Comparison of ENCODE assay signal across 9 cellular contexts in the genomic region with DNA sequence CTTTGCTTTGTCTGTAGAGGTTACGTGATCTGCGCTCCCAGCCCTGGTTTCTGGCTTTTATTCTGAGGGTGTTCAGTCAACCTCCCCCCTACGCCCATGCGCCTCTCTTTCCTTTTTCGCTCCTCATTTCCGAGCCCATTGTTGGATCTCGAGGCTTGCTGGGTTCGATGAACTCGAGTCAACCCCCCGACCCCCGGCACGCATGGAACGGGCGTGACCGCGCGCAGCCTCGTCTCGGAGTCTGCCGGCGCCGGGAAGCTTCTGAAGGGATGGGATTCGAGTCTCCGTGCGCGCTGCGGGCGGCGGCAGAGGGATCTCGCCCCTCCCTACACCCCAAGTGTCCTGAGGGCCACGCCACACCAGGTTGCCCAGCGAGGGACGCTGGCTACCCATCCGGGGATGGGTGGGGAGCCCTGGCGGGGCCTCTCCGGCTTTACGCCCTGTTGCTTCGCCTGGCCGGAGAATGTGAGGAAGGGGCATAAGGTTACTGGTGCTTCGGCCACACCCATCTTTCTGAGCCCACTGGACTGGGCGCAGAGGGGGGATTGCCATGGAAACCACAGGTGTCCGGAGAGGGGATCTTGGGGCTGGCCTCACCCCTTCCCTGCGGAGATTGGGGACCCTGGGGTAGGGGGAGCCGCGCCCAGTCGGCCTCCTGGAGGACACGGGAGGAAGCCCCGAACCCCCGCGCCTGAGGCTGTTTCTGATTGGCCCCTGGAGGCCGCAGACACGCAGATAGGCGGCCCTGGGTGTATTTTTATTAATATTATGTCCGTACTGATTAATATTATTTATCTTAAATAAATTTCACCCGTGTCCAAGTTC. TPM values are rescaled to one million over a fixed set of nuclear protein-coding genes. Genes with fewer than 3 reads are reported as not detected.
DNase-seq lines count a peak whose midpoint lies in the region; ATAC-seq and TF ChIP-seq lines count a peak whose summit lies in the region.
"Had no signal": no experiment of that assay in that cellular context is flagged by ENCODE, and none has a peak within 500 bp of the region (broad histone marks: within the 10 kb centered on the region; RNA-seq: fewer than 3 reads in every experiment).

No MANE protein-coding gene starts in this region.

- no peak for DNase-seq in activated T-cell treated with anti-CD3 and anti-CD28 coated beads, Interleukin-2, amount 50 U/mL, for 24 hours
- DNase-seq in activated T-cell treated with anti-CD3 and anti-CD28 coated beads for 4 hours: no peak
- no peak for DNase-seq in activated T-cell treated with anti-CD3 and anti-CD28 coated beads, Interleukin-2, amount 50 U/mL, for 72 hours
- peak; percentile 42 for DNase-seq in left kidney (ENCODE audit: low read depth, low spot score)
- DNase-seq in suprapubic skin (ENCODE audit: low spot score in 2 of 2): no peak
- DNase-seq in NCI-H345 (lab: John Stamatoyannopoulos, UW): no peak
- no peak for DNase-seq in NCI-H1048 (lab: John Stamatoyannopoulos, UW)

- H3K4me3 Mint-ChIP-seq in activated T-cell treated with anti-CD3 and anti-CD28 coated beads, Interleukin-2, amount 50 U/mL, for 24 hours: peak overlapping the region; percentile 76
- peak overlapping the region; percentile 86 to 88 for H3K4me3 Mint-ChIP-seq in activated T-cell treated with anti-CD3 and anti-CD28 coated beads, Interleukin-2, amount 50 U/mL, for 72 hours

- H3K36me3 Mint-ChIP-seq in activated T-cell treated with anti-CD3 and anti-CD28 coated beads, Interleukin-2, amount 50 U/mL, for 24 hours (ENCODE audit: low read depth): no peaks in the 10 kb centered on the region
- H3K36me3 Mint-ChIP-seq in activated T-cell treated with anti-CD3 and anti-CD28 coated beads, Interleukin-2, amount 50 U/mL, for 72 hours (ENCODE audit: insufficient read depth in 2 of 2): no peaks in the 10 kb centered on the region

- no peak overlapping the region for H3K27ac Mint-ChIP-seq in activated T-cell treated with anti-CD3 and anti-CD28 coated beads, Interleukin-2, amount 50 U/mL, for 24 hours
- no peak overlapping the region for H3K27ac Mint-ChIP-seq in activated T-cell treated with anti-CD3 and anti-CD28 coated beads, Interleukin-2, amount 50 U/mL, for 72 hours

- no peak for ATAC-seq in activated T-cell treated with anti-CD3 and anti-CD28 coated beads, Interleukin-2, amount 50 U/mL, for 72 hours (replicated peaks in 1 of 2)
- ATAC-seq in GM21825 (IDR thresholded peaks at IDR 0.05; ENCODE audit: unreplicated experiment): no peak

- no peak overlapping the region for H3K27ac ChIP-seq in suprapubic skin

- no peak for TF ChIP-seq POLR2A in suprapubic skin (IDR thresholded peaks at IDR 0.05)

- no peak for TF ChIP-seq EP300 in suprapubic skin (IDR thresholded peaks at IDR 0.05)

- peaks cover 2% of the 10 kb centered on the region for H3K9me3 Mint-ChIP-seq in activated T-cell treated with anti-CD3 and anti-CD28 coated beads, Interleukin-2, amount 50 U/mL, for 24 hours
- no peaks in the 10 kb centered on the region for H3K9me3 Mint-ChIP-seq in activated T-cell treated with anti-CD3 and anti-CD28 coated beads, Interleukin-2, amount 50 U/mL, for 72 hours

- H3K4me3 ChIP-seq in suprapubic skin: peak overlapping the region; percentile 71

- peaks cover 67% of the 10 kb centered on the region for H3K27me3 Mint-ChIP-seq in activated T-cell treated with anti-CD3 and anti-CD28 coated beads, Interleukin-2, amount 50 U/mL, for 24 hours
- peaks cover 60% of the 10 kb centered on the region for H3K27me3 Mint-ChIP-seq in activated T-cell treated with anti-CD3 and anti-CD28 coated beads, Interleukin-2, amount 50 U/mL, for 72 hours (ENCODE audit: low read depth)

- peaks cover 27% of the 10 kb centered on the region for H3K4me1 Mint-ChIP-seq in activated T-cell treated with anti-CD3 and anti-CD28 coated beads, Interleukin-2, amount 50 U/mL, for 24 hours (ENCODE audit: low read depth)
- H3K4me1 Mint-ChIP-seq in activated T-cell treated with anti-CD3 and anti-CD28 coated beads, Interleukin-2, amount 50 U/mL, for 72 hours (ENCODE audit: low read depth): peaks cover 27% of the 10 kb centered on the region

- 4% methylated on average over 23 of the region's 55 CpGs for WGBS in suprapubic skin

- no peak for TF ChIP-seq CTCF in suprapubic skin (IDR thresholded peaks at IDR 0.05)

- peaks cover 52% of the 10 kb centered on the region for H3K27me3 ChIP-seq in suprapubic skin

- H3K36me3 ChIP-seq in suprapubic skin: no peaks in the 10 kb centered on the region

- no peaks in the 10 kb centered on the region for H3K9me3 ChIP-seq in suprapubic skin

- H3K4me1 ChIP-seq in suprapubic skin: peaks cover 38% of the 10 kb centered on the region

RNA-seq across cellular contexts. Expression of a gene that starts 1.8 kb away (rescaled TPM):
- total RNA-seq in activated T-cell treated with anti-CD3 and anti-CD28 coated beads, Interleukin-2, amount 50 U/mL, for 72 hours: 1 to 10 TPM in 1 of 2 donors, under 1 TPM in 1; 0.86 to 2.1 TPM
- 1 to 10 TPM; 3.6 to 6.5 (median 4.5) TPM for total RNA-seq in suprapubic skin

RNA-seq across cellular contexts. Expression of a gene that starts 51.5 kb away (rescaled TPM):
- not detected for total RNA-seq in activated T-cell treated with anti-CD3 and anti-CD28 coated beads, Interleukin-2, amount 50 U/mL, for 72 hours
- total RNA-seq in suprapubic skin: not detected
- total RNA-seq: Daoy had no signal
